Comparison of ENCODE assay signal across 1 cellular context in the genomic region with DNA sequence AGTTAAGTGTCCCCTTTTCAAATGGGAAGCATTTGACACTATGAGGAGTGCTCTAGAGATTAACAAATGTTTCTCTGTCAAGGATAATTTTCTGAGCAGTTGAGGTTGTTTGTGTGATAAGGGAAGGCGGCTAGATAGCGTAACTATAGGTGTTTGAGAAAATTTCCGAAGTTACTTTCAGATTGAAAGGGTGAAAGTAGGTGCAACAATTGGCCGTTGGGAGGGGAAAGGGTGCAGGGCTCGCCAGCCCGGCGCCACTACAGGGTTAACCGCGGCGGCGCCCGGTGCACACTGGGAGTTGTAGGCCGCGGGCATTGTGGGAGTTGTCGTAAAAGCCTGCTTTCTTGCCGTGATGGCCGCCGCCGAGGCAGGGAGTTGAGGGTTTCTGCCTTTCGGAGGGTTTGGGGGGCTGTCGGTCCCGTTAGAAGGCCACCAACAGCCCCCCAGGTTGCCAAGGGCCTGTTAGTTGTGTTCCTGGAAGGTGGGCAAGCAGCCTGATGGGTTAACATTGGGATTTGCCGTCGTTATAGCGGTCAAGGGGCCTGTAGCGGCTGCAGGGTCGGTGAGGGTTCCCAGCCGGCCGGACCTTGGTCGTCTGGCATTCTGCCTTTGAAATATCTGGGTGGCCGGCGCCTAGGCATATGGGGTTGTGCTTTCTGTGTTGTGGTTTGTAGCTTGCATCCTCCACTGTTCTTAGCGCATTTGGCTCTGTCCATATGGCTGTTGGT.
TF ChIP-seq lines count a peak whose summit lies in the region.

No MANE protein-coding gene starts in this region.

TF ChIP-seq in HepG2, 621 proteins besides CTCF, POLR2A, EP300 and RAD21 (continued from another document and continues in another):
- TF ChIP-seq, protein P1, sequence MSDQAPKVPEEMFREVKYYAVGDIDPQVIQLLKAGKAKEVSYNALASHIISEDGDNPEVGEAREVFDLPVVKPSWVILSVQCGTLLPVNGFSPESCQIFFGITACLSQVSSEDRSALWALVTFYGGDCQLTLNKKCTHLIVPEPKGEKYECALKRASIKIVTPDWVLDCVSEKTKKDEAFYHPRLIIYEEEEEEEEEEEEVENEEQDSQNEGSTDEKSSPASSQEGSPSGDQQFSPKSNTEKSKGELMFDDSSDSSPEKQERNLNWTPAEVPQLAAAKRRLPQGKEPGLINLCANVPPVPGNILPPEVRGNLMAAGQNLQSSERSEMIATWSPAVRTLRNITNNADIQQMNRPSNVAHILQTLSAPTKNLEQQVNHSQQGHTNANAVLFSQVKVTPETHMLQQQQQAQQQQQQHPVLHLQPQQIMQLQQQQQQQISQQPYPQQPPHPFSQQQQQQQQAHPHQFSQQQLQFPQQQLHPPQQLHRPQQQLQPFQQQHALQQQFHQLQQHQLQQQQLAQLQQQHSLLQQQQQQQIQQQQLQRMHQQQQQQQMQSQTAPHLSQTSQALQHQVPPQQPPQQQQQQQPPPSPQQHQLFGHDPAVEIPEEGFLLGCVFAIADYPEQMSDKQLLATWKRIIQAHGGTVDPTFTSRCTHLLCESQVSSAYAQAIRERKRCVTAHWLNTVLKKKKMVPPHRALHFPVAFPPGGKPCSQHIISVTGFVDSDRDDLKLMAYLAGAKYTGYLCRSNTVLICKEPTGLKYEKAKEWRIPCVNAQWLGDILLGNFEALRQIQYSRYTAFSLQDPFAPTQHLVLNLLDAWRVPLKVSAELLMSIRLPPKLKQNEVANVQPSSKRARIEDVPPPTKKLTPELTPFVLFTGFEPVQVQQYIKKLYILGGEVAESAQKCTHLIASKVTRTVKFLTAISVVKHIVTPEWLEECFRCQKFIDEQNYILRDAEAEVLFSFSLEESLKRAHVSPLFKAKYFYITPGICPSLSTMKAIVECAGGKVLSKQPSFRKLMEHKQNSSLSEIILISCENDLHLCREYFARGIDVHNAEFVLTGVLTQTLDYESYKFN (CRISPR knock-in tag; conservative IDR thresholded peaks at IDR 0.05) = peak; percentile 50; the same call in 1 of the 2 replicates
- TF ChIP-seq AGO2 (optimal IDR thresholded peaks at IDR 0.05; ENCODE audit: low read depth, low read length) = peak; percentile 38
- 0 out of 2 replicates have a peak, but pooled peaks have one; percentile 46 for TF ChIP-seq SNAI1 (CRISPR knock-in tag; IDR thresholded peaks at IDR 0.05; ENCODE audit: borderline replicate concordance)
- TF ChIP-seq ARNTL (CRISPR knock-in tag; IDR thresholded peaks at IDR 0.05) = no peak; the same call in 1 of the 2 replicates
- TF ChIP-seq, protein P2, sequence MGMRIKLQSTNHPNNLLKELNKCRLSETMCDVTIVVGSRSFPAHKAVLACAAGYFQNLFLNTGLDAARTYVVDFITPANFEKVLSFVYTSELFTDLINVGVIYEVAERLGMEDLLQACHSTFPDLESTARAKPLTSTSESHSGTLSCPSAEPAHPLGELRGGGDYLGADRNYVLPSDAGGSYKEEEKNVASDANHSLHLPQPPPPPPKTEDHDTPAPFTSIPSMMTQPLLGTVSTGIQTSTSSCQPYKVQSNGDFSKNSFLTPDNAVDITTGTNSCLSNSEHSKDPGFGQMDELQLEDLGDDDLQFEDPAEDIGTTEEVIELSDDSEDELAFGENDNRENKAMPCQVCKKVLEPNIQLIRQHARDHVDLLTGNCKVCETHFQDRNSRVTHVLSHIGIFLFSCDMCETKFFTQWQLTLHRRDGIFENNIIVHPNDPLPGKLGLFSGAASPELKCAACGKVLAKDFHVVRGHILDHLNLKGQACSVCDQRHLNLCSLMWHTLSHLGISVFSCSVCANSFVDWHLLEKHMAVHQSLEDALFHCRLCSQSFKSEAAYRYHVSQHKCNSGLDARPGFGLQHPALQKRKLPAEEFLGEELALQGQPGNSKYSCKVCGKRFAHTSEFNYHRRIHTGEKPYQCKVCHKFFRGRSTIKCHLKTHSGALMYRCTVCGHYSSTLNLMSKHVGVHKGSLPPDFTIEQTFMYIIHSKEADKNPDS (CRISPR knock-in tag; IDR thresholded peaks at IDR 0.05) = no peak
- peak; percentile 43; the same call in 1 of the 2 replicates for TF ChIP-seq ZZZ3 (CRISPR knock-in tag; IDR thresholded peaks at IDR 0.05; ENCODE audit: borderline replicate concordance)
- peak; percentile 52 for TF ChIP-seq FOXA3 (CRISPR knock-in tag; IDR thresholded peaks at IDR 0.05)
- TF ChIP-seq, protein P3, sequence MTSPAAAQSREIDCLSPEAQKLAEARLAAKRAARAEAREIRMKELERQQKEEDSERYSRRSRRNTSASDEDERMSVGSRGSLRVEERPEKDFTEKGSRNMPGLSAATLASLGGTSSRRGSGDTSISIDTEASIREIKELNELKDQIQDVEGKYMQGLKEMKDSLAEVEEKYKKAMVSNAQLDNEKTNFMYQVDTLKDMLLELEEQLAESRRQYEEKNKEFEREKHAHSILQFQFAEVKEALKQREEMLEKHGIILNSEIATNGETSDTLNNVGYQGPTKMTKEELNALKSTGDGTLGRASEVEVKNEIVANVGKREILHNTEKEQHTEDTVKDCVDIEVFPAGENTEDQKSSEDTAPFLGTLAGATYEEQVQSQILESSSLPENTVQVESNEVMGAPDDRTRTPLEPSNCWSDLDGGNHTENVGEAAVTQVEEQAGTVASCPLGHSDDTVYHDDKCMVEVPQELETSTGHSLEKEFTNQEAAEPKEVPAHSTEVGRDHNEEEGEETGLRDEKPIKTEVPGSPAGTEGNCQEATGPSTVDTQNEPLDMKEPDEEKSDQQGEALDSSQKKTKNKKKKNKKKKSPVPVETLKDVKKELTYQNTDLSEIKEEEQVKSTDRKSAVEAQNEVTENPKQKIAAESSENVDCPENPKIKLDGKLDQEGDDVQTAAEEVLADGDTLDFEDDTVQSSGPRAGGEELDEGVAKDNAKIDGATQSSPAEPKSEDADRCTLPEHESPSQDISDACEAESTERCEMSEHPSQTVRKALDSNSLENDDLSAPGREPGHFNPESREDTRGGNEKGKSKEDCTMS (CRISPR knock-in tag; conservative IDR thresholded peaks at IDR 0.05) = no peak
- TF ChIP-seq, protein P4, sequence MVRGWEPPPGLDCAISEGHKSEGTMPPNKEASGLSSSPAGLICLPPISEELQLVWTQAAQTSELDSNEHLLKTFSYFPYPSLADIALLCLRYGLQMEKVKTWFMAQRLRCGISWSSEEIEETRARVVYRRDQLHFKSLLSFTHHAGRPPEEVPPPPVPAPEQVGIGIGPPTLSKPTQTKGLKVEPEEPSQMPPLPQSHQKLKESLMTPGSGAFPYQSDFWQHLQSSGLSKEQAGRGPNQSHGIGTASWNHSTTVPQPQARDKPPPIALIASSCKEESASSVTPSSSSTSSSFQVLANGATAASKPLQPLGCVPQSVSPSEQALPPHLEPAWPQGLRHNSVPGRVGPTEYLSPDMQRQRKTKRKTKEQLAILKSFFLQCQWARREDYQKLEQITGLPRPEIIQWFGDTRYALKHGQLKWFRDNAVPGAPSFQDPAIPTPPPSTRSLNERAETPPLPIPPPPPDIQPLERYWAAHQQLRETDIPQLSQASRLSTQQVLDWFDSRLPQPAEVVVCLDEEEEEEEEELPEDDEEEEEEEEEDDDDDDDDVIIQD (CRISPR knock-in tag; IDR thresholded peaks at IDR 0.05; ENCODE audit: low read depth) = peak; percentile 63; the same call in 1 of the 2 replicates
- peak; percentile 93 for TF ChIP-seq NRL (CRISPR knock-in tag; IDR thresholded peaks at IDR 0.05; ENCODE audit: borderline replicate concordance)
- TF ChIP-seq ZNF629 (CRISPR knock-in tag; conservative IDR thresholded peaks at IDR 0.05) = no peak
- peak; percentile 54 for TF ChIP-seq YEATS4 (CRISPR knock-in tag; IDR thresholded peaks at IDR 0.05; ENCODE audit: borderline replicate concordance)
- TF ChIP-seq HMG20B (CRISPR knock-in tag; conservative IDR thresholded peaks at IDR 0.05) = peak; percentile 57; the same call in 1 of the 2 replicates
- TF ChIP-seq, protein P5, sequence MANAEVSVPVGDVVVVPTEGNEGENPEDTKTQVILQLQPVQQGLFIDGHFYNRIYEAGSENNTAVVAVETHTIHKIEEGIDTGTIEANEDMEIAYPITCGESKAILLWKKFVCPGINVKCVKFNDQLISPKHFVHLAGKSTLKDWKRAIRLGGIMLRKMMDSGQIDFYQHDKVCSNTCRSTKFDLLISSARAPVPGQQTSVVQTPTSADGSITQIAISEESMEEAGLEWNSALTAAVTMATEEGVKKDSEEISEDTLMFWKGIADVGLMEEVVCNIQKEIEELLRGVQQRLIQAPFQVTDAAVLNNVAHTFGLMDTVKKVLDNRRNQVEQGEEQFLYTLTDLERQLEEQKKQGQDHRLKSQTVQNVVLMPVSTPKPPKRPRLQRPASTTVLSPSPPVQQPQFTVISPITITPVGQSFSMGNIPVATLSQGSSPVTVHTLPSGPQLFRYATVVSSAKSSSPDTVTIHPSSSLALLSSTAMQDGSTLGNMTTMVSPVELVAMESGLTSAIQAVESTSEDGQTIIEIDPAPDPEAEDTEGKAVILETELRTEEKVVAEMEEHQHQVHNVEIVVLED (CRISPR knock-in tag; IDR thresholded peaks at IDR 0.05; ENCODE audit: borderline replicate concordance) = peak; percentile 70; the same call in 1 of the 2 replicates
- TF ChIP-seq MTF2 (CRISPR knock-in tag; IDR thresholded peaks at IDR 0.05; ENCODE audit: borderline replicate concordance) = no peak
- TF ChIP-seq, protein P6, sequence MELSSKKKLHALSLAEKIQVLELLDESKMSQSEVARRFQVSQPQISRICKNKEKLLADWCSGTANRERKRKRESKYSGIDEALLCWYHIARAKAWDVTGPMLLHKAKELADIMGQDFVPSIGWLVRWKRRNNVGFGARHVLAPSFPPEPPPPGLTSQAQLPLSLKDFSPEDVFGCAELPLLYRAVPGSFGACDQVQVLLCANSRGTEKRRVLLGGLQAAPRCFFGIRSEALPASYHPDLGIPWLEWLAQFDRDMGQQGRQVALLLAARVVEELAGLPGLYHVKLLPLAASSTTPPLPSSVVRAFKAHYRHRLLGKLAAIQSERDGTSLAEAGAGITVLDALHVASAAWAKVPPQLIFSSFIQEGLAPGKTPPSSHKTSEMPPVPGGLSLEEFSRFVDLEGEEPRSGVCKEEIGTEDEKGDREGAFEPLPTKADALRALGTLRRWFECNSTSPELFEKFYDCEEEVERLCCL (CRISPR knock-in tag; IDR thresholded peaks at IDR 0.05; ENCODE audit: borderline replicate concordance) = no peak
- no peak for TF ChIP-seq PCBP2 (optimal IDR thresholded peaks at IDR 0.05; ENCODE audit: low read depth, low read length, poor library complexity, severe bottlenecking)
- TF ChIP-seq SSRP1 (CRISPR knock-in tag; IDR thresholded peaks at IDR 0.05) = no peak
- TF ChIP-seq, protein P7, sequence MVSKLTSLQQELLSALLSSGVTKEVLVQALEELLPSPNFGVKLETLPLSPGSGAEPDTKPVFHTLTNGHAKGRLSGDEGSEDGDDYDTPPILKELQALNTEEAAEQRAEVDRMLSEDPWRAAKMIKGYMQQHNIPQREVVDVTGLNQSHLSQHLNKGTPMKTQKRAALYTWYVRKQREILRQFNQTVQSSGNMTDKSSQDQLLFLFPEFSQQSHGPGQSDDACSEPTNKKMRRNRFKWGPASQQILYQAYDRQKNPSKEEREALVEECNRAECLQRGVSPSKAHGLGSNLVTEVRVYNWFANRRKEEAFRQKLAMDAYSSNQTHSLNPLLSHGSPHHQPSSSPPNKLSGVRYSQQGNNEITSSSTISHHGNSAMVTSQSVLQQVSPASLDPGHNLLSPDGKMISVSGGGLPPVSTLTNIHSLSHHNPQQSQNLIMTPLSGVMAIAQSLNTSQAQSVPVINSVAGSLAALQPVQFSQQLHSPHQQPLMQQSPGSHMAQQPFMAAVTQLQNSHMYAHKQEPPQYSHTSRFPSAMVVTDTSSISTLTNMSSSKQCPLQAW (CRISPR knock-in tag; IDR thresholded peaks at IDR 0.05) = peak; percentile 83; the same call in 1 of the 2 replicates
- TF ChIP-seq, protein P8, sequence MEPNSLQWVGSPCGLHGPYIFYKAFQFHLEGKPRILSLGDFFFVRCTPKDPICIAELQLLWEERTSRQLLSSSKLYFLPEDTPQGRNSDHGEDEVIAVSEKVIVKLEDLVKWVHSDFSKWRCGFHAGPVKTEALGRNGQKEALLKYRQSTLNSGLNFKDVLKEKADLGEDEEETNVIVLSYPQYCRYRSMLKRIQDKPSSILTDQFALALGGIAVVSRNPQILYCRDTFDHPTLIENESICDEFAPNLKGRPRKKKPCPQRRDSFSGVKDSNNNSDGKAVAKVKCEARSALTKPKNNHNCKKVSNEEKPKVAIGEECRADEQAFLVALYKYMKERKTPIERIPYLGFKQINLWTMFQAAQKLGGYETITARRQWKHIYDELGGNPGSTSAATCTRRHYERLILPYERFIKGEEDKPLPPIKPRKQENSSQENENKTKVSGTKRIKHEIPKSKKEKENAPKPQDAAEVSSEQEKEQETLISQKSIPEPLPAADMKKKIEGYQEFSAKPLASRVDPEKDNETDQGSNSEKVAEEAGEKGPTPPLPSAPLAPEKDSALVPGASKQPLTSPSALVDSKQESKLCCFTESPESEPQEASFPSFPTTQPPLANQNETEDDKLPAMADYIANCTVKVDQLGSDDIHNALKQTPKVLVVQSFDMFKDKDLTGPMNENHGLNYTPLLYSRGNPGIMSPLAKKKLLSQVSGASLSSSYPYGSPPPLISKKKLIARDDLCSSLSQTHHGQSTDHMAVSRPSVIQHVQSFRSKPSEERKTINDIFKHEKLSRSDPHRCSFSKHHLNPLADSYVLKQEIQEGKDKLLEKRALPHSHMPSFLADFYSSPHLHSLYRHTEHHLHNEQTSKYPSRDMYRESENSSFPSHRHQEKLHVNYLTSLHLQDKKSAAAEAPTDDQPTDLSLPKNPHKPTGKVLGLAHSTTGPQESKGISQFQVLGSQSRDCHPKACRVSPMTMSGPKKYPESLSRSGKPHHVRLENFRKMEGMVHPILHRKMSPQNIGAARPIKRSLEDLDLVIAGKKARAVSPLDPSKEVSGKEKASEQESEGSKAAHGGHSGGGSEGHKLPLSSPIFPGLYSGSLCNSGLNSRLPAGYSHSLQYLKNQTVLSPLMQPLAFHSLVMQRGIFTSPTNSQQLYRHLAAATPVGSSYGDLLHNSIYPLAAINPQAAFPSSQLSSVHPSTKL (CRISPR knock-in tag; IDR thresholded peaks at IDR 0.05) = peak; percentile 61
- TF ChIP-seq BORCS8-MEF2B (CRISPR knock-in tag; IDR thresholded peaks at IDR 0.05) = peak; percentile 38; the same call in 1 of the 2 replicates
- peak; percentile 70 for TF ChIP-seq SALL1 (CRISPR knock-in tag; IDR thresholded peaks at IDR 0.05)
- TF ChIP-seq, protein P9, sequence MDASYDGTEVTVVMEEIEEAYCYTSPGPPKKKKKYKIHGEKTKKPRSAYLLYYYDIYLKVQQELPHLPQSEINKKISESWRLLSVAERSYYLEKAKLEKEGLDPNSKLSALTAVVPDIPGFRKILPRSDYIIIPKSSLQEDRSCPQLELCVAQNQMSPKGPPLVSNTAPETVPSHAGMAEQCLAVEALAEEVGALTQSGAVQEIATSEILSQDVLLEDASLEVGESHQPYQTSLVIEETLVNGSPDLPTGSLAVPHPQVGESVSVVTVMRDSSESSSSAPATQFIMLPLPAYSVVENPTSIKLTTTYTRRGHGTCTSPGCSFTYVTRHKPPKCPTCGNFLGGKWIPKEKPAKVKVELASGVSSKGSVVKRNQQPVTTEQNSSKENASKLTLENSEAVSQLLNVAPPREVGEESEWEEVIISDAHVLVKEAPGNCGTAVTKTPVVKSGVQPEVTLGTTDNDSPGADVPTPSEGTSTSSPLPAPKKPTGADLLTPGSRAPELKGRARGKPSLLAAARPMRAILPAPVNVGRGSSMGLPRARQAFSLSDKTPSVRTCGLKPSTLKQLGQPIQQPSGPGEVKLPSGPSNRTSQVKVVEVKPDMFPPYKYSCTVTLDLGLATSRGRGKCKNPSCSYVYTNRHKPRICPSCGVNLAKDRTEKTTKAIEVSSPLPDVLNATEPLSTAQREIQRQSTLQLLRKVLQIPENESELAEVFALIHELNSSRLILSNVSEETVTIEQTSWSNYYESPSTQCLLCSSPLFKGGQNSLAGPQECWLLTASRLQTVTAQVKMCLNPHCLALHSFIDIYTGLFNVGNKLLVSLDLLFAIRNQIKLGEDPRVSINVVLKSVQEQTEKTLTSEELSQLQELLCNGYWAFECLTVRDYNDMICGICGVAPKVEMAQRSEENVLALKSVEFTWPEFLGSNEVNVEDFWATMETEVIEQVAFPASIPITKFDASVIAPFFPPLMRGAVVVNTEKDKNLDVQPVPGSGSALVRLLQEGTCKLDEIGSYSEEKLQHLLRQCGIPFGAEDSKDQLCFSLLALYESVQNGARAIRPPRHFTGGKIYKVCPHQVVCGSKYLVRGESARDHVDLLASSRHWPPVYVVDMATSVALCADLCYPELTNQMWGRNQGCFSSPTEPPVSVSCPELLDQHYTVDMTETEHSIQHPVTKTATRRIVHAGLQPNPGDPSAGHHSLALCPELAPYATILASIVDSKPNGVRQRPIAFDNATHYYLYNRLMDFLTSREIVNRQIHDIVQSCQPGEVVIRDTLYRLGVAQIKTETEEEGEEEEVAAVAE (CRISPR knock-in tag; IDR thresholded peaks at IDR 0.05; ENCODE audit: borderline replicate concordance) = peak; percentile 76; the same call in 1 of the 2 replicates
